10 cellular contexts compared by ENCODE assay signal in the genomic region with DNA sequence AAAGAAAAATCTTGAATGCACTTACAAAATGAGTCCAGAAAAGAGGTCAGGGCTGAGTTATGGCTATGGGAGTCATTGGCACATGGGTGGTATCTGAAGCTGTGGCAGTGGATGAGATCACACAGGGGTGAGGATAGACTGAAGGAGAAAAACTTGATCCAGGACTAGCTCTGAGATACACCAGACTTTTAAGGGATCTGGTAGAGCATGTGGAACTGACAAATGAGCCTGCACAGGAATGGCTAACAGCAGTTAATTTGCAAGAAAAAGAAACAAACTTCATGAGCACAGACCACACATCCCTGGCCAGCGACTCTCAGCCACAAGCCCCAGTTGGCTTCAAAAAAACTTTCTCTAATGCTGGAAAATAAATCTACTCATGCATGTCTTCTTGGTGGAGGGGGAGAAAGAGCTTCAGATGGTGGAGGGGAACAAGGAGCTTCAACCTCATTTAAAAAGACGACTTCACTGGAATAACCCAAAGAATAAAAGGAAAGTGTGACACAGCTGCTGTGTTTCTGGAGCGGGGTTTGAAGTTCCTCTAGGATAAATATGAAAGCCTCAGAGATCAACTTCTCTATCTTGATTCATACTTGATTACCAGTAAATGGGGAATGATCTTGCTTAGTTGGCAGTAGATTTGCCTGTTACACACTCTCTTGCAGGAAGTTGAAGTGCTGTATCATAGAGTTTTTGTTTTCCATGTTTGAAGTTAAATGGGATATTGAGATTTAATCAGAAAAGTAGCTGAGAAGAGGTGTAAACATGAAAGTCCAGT. TPM values are rescaled to one million over a fixed set of nuclear protein-coding genes. Genes with fewer than 3 reads are reported as not detected.
DNase-seq lines count a peak whose midpoint lies in the region; ATAC-seq, FAIRE-seq and TF ChIP-seq lines count a peak whose summit lies in the region.
"Had no signal": no experiment of that assay in that cellular context is flagged by ENCODE, and none has a peak within 500 bp of the region (broad histone marks: within the 10 kb centered on the region; RNA-seq: fewer than 3 reads in every experiment).

No MANE protein-coding gene starts in this region.

- H3K9me3 Mint-ChIP-seq in stimulated activated effector memory CD8-positive, alpha-beta T cell treated with anti-CD3 and anti-CD28 coated beads, Interleukin-12 subunit alpha, Interleukin-12 subunit beta, amount 100 ng/mL, for 72 hours: no peaks in the 10 kb centered on the region

- H3K4me2 ChIP-seq in OCI-LY1 (ENCODE audit: low read length) (no peak overlapping the region; the same call in 1 of the 2 replicates), fibroblast of lung (ENCODE audit: extremely low read depth, insufficient read depth, low read length) (peak overlapping the region; percentile 72), Karpas-422 (ENCODE audit: low read depth, low read length, poor library complexity, severe bottlenecking) (no peak overlapping the region)

- H3K36me3 Mint-ChIP-seq in stimulated activated effector memory CD8-positive, alpha-beta T cell treated with anti-CD3 and anti-CD28 coated beads, Interleukin-12 subunit alpha, Interleukin-12 subunit beta, amount 100 ng/mL, for 72 hours: peaks cover 100% of the 10 kb centered on the region

- H3K4me1 ChIP-seq in OCI-LY1 (ENCODE audit: insufficient read depth, low read length, severe bottlenecking): peaks cover 67% of the 10 kb centered on the region
- peaks cover 6% of the 10 kb centered on the region for H3K4me1 ChIP-seq in fibroblast of lung (ENCODE audit: control insufficient read depth, extremely low read depth, insufficient read depth, low read length)
- H3K4me1 ChIP-seq in Karpas-422 (ENCODE audit: low read length): peaks cover 58% of the 10 kb centered on the region

- peak overlapping the region; percentile 22 for H3K4me3 Mint-ChIP-seq in stimulated activated effector memory CD8-positive, alpha-beta T cell treated with anti-CD3 and anti-CD28 coated beads, Interleukin-12 subunit alpha, Interleukin-12 subunit beta, amount 100 ng/mL, for 72 hours

- 0 out of 2 replicates have a peak, but pooled peaks have one; percentile 21 for TF ChIP-seq POLR2A in GM12891 (IDR thresholded peaks at IDR 0.05; ENCODE audit: low read depth, low read length)

- H3K27me3 ChIP-seq in OCI-LY1 (ENCODE audit: insufficient read depth, low read length) (no peaks in the 10 kb centered on the region), fibroblast of lung (ENCODE audit: control insufficient read depth, insufficient read depth, low read length) (no peaks in the 10 kb centered on the region), Karpas-422 (ENCODE audit: low read length) (no peaks in the 10 kb centered on the region)
- H3K27me3 ChIP-seq: brain microvascular endothelial cell had no signal

- H3K27ac Mint-ChIP-seq in stimulated activated effector memory CD8-positive, alpha-beta T cell treated with anti-CD3 and anti-CD28 coated beads, Interleukin-12 subunit alpha, Interleukin-12 subunit beta, amount 100 ng/mL, for 72 hours: peak overlapping the region; percentile 51

- H3K79me2 ChIP-seq in OCI-LY1 (ENCODE audit: insufficient read depth, low read length) (peaks cover 73% of the 10 kb centered on the region), fibroblast of lung (ENCODE audit: control insufficient read depth, insufficient read depth, low read length) (no peaks in the 10 kb centered on the region), Karpas-422 (ENCODE audit: low read length) (peaks cover 15% of the 10 kb centered on the region; the same call in 1 of the 2 replicates)

- H3K4me3 ChIP-seq in OCI-LY1 (ENCODE audit: low read depth, low read length, poor library complexity, severe bottlenecking) (no peak overlapping the region), fibroblast of lung (replicated peaks in 1 of 4; ENCODE audit: control extremely low read depth in 1 of 4, insufficient read depth in 1 of 4, low read depth in 3 of 4, low read length in 4 of 4) (peak overlapping the region in 3 of 4 experiments; percentile 4 to 21 (median 12)), Karpas-422 (ENCODE audit: low read length) (no peak overlapping the region)

- ATAC-seq in stimulated activated effector memory CD8-positive, alpha-beta T cell treated with anti-CD3 and anti-CD28 coated beads, Interleukin-12 subunit alpha, Interleukin-12 subunit beta, amount 100 ng/mL, for 72 hours: peak; percentile 53
- ATAC-seq in HG03139 (IDR thresholded peaks at IDR 0.05; ENCODE audit: unreplicated experiment): no peak

- H3K9ac ChIP-seq in OCI-LY1 (ENCODE audit: low read length) (no peak overlapping the region), fibroblast of lung (ENCODE audit: insufficient read depth, low read length) (no peak overlapping the region), Karpas-422 (ENCODE audit: low read length) (no peak overlapping the region)

- DNase-seq in GM12891 (ENCODE audit: insufficient read length, low spot score) (no peak), fibroblast of lung (ENCODE audit: low read depth in 2 of 2) (peak; percentile 49 to 71), Karpas-422 (no peak), KBM-7 (no peak), NCI-H748 (lab: John Stamatoyannopoulos, UW; ENCODE audit: unreplicated experiment) (no peak)
- no peak for DNase-seq in stimulated activated effector memory CD8-positive, alpha-beta T cell treated with anti-CD3 and anti-CD28 coated beads, Interleukin-12 subunit alpha, Interleukin-12 subunit beta, amount 100 ng/mL, for 72 hours (ENCODE audit: low spot score in 2 of 2)
- DNase-seq: brain microvascular endothelial cell, NCI-H1417 had no signal

- H2AFZ ChIP-seq in OCI-LY1 (ENCODE audit: low read length) (no peak overlapping the region), fibroblast of lung (ENCODE audit: low read length) (peak overlapping the region; percentile 19), Karpas-422 (ENCODE audit: low read length) (no peak overlapping the region)

- H4K20me1 ChIP-seq in OCI-LY1 (ENCODE audit: insufficient read depth, low read length): no peaks in the 10 kb centered on the region
- no peaks in the 10 kb centered on the region for H4K20me1 ChIP-seq in fibroblast of lung (ENCODE audit: control insufficient read depth, extremely low read depth, insufficient read depth, low read length)
- H4K20me1 ChIP-seq in Karpas-422 (ENCODE audit: insufficient read depth, low read depth, low read length): peaks cover 57% of the 10 kb centered on the region; the same call in 1 of the 2 replicates

- peaks cover 35% of the 10 kb centered on the region for H3K36me3 ChIP-seq in OCI-LY1 (ENCODE audit: insufficient read depth, low read length)
- no peaks in the 10 kb centered on the region for H3K36me3 ChIP-seq in fibroblast of lung (ENCODE audit: control insufficient read depth, insufficient read depth, low read length)
- peaks cover 16% of the 10 kb centered on the region for H3K36me3 ChIP-seq in Karpas-422 (ENCODE audit: insufficient read depth, low read length)
- H3K36me3 ChIP-seq: brain microvascular endothelial cell had no signal

- H3K27ac ChIP-seq in OCI-LY1 (ENCODE audit: low read depth, low read length, poor library complexity, severe bottlenecking) (peak overlapping the region; percentile 39), fibroblast of lung (ENCODE audit: insufficient read depth, low read length) (no peak overlapping the region), Karpas-422 (ENCODE audit: low read length) (no peak overlapping the region)
- H3K27ac ChIP-seq: brain microvascular endothelial cell had no signal

- TF ChIP-seq CTCF in OCI-LY1 (IDR thresholded peaks at IDR 0.05; ENCODE audit: low read length) (no peak), fibroblast of lung (conservative IDR thresholded peaks at IDR 0.05 in 1 of 2, IDR thresholded peaks at IDR 0.05 in 1 of 2; ENCODE audit: low read depth in 1 of 2, low read length in 2 of 2) (no peak)

- peak; percentile 71 for FAIRE-seq in GM12891 (lab: Jason Lieb, UNC)

- peaks cover 90% of the 10 kb centered on the region for H3K4me1 Mint-ChIP-seq in stimulated activated effector memory CD8-positive, alpha-beta T cell treated with anti-CD3 and anti-CD28 coated beads, Interleukin-12 subunit alpha, Interleukin-12 subunit beta, amount 100 ng/mL, for 72 hours

- no peaks in the 10 kb centered on the region for H3F3A ChIP-seq in OCI-LY1 (ENCODE audit: insufficient read depth, low read length)

- H3K9me2 ChIP-seq in OCI-LY1 (ENCODE audit: low read depth, low read length): no peaks in the 10 kb centered on the region
- no peaks in the 10 kb centered on the region for H3K9me2 ChIP-seq in Karpas-422 (replicated peaks; ENCODE audit: insufficient read depth, low read length)

- no peaks in the 10 kb centered on the region for H3K9me3 ChIP-seq in OCI-LY1 (ENCODE audit: low read length)
- H3K9me3 ChIP-seq in fibroblast of lung (ENCODE audit: control insufficient read depth, insufficient read depth, low read depth, low read length): no peaks in the 10 kb centered on the region
- no peaks in the 10 kb centered on the region for H3K9me3 ChIP-seq in Karpas-422 (ENCODE audit: low read length)

- in situ Hi-C loops in KBM-7 (cut with MboI; ENCODE audit: low pct_unique_long_range_greater_than_20kb, low sequenced_read_pairs): no loop called here

TF ChIP-seq in GM12891, 5 proteins besides CTCF, POLR2A, EP300 and RAD21:
- no peak for TF ChIP-seq POU2F2 (IDR thresholded peaks at IDR 0.05; ENCODE audit: low read depth, low read length)
- no peak for TF ChIP-seq POLR2AphosphoS5 (IDR thresholded peaks at IDR 0.05; ENCODE audit: low read depth, low read length)
- TF ChIP-seq PAX5 (IDR thresholded peaks at IDR 0.05; ENCODE audit: insufficient read depth, low read length, severe bottlenecking): no peak
- no peak for TF ChIP-seq SPI1 (IDR thresholded peaks at IDR 0.05; ENCODE audit: low read depth, low read length)
- TF ChIP-seq TAF1 (IDR thresholded peaks at IDR 0.05; ENCODE audit: low read depth, low read length): no peak

RNA-seq across cellular contexts. Expression of a gene that starts 33.7 kb away (rescaled TPM):
- polyA plus RNA-seq in GM12891 (2012; ENCODE audit: low read depth, missing spikeins): 82.8 TPM
- total RNA-seq in fibroblast of lung: 30.6 and 37.7 TPM in 2 replicates
- 23.8 and 36.7 TPM in 2 replicates for polyA plus RNA-seq in fibroblast of lung
- polyA plus RNA-seq in fibroblast of lung (2012): 19.8 and 25.7 TPM in 2 replicates
- polyA minus RNA-seq in fibroblast of lung (ENCODE audit: low replicate concordance): 0.74 and 3.5 TPM in 2 replicates
- 34.5 and 58.7 TPM in 2 replicates for total RNA-seq in Karpas-422 (2014; rRNA removed; shearing (Covaris generic); ENCODE audit: low replicate concordance)

Comparison
In these comparisons a context has a peak if more than half of its experiments do, and no peak if none do; other contexts are left out.
1. DNase-seq: peak in fibroblast of lung (2 of 2); none in GM12891 (single experiment), stimulated activated effector memory CD8-positive, alpha-beta T cell treated with anti-CD3 and anti-CD28 coated beads, Interleukin-12 subunit alpha, Interleukin-12 subunit beta, amount 100 ng/mL, for 72 hours (0 of 2), Karpas-422 (single experiment), KBM-7 (single experiment) and NCI-H748 (single experiment).
2. H3K4me3 ChIP-seq: peak in fibroblast of lung (3 of 4); none in OCI-LY1 (single experiment) and Karpas-422 (single experiment).